In the genomic region with DNA sequence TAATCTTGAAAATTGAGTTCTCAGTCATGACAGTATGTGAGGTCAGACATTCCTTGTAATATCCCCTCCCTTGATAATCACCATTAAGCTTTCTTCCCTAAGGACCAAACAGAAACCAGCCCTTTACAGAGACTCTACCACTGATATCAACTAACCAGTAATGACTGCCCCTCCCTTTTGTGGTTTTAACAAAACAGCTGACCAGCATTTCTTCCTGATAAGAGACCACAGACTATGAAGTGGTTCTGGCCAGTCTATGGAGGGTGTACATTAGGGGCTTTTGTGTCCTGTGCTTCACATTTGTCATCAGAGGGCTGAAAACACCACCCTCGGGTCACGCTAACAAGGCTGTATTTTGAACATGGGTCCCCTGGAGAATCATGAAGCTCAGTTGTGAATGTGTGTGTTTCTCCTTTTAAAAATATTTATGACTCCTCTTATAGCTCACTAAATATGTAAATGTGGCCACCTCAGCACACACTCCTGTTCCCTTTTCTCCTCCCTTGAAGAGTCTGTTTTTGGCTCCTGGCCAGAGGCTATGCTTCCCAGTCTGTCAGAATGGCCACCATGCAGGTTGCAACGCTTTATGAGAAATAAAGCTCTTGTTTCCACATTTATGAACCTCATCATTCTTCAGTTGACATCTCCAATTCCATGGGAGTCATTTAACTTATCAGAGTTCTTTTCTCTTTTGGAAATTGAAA, we compare ENCODE assay signal across 9 cellular contexts.
A peak's percentile ranks its signal among the peaks of the same experiment; 100 is the strongest.
DNase-seq lines count a peak whose midpoint lies in the region; ATAC-seq and TF ChIP-seq lines count a peak whose summit lies in the region.
"Had no signal": no experiment of that assay in that cellular context is flagged by ENCODE, and none has a peak within 500 bp of the region (broad histone marks: within the 10 kb centered on the region; RNA-seq: fewer than 3 reads in every experiment).

No MANE protein-coding gene starts in this region.

- no peaks in the 10 kb centered on the region for H4K20me1 ChIP-seq in smooth muscle cell (ENCODE audit: low read depth)

- H3K27ac ChIP-seq in SK-N-MC = no peak overlapping the region
- H3K27ac ChIP-seq in smooth muscle cell (ENCODE audit: low read depth) = peak overlapping the region; percentile 71
- H3K27ac ChIP-seq: HL-60 had no signal

- WGBS in smooth muscle cell (ENCODE audit: low lambda C conversion rate) = 22% methylated on average over 3 of the region's 3 CpGs

- H3K4me3 ChIP-seq in SK-N-MC = peak overlapping the region; percentile 12; the same call in 1 of the 2 replicates
- H3K4me3 ChIP-seq in smooth muscle cell = no peak overlapping the region

- ATAC-seq in HG03457 (IDR thresholded peaks at IDR 0.05; ENCODE audit: unreplicated experiment) = peak; percentile 49

- H3K4me2 ChIP-seq in smooth muscle cell = peak overlapping the region; percentile 68

- H3K9ac ChIP-seq in SK-N-MC (ENCODE audit: insufficient read length) = no peak overlapping the region
- peak overlapping the region; percentile 17 for H3K9ac ChIP-seq in smooth muscle cell (ENCODE audit: low read depth)

- H3K27me3 ChIP-seq in smooth muscle cell (ENCODE audit: low read depth) = peaks cover 3% of the 10 kb centered on the region

- H3K36me3 ChIP-seq in SK-N-MC (ENCODE audit: insufficient read depth, low read length) (no peaks in the 10 kb centered on the region), smooth muscle cell (ENCODE audit: low read depth) (no peaks in the 10 kb centered on the region)

- no peak for TF ChIP-seq CTCF in smooth muscle cell (IDR thresholded peaks at IDR 0.05; ENCODE audit: borderline replicate concordance, insufficient read depth, poor library complexity, severe bottlenecking)

- no peak overlapping the region for H2AFZ ChIP-seq in smooth muscle cell (ENCODE audit: low read depth)

- H3F3A ChIP-seq in smooth muscle cell (ENCODE audit: low read depth) = no peaks in the 10 kb centered on the region

- H3K4me1 ChIP-seq in smooth muscle cell (ENCODE audit: low read depth) = peaks cover 8% of the 10 kb centered on the region

- H3K79me2 ChIP-seq in smooth muscle cell (ENCODE audit: low read depth) = no peaks in the 10 kb centered on the region

- peak; percentile 17 for DNase-seq in NCI-H748 (lab: John Stamatoyannopoulos, UW; ENCODE audit: unreplicated experiment)
- no peak for DNase-seq in NCI-H748 treated with DMSO at 0.1 percent for 48 hours (lab: John Stamatoyannopoulos, UW)
- no peak for DNase-seq in SK-N-MC (ENCODE audit: low read depth, low spot score)
- no peak for DNase-seq in smooth muscle cell (lab: John Stamatoyannopoulos, UW; ENCODE audit: unreplicated experiment)
- no peak for DNase-seq in GF-D8 (lab: John Stamatoyannopoulos, UW)
- DNase-seq in activated effector memory CD4-positive, alpha-beta T cell treated with Interleukin-2 at 50 U/mL for 16 hours = no peak
- DNase-seq in GM03348 (ENCODE audit: low spot score) = no peak

- H3K9me3 ChIP-seq in SK-N-MC (ENCODE audit: low read depth, low read length) (no peaks in the 10 kb centered on the region), smooth muscle cell (replicated peaks; ENCODE audit: low read depth) (no peaks in the 10 kb centered on the region)
